ENCODE assay signal across 9 cellular contexts in genomic region chr1:109821221-109821669, GRCh38. TPM values are rescaled to one million over a fixed set of nuclear protein-coding genes. Genes with fewer than 3 reads are reported as not detected.
DNase-seq lines count a peak whose midpoint lies in the region; ATAC-seq and TF ChIP-seq lines count a peak whose summit lies in the region.
"Had no signal": no experiment of that assay in that cellular context is flagged by ENCODE, and none has a peak within 500 bp of the region (broad histone marks: within the 10 kb centered on the region; RNA-seq: fewer than 3 reads in every experiment).

No MANE protein-coding gene starts in this region.

- ATAC-seq in HG03280 (IDR thresholded peaks at IDR 0.05; ENCODE audit: unreplicated experiment) (no peak), GM21717 (IDR thresholded peaks at IDR 0.05; ENCODE audit: unreplicated experiment) (no peak), HG03520 (IDR thresholded peaks at IDR 0.05; ENCODE audit: unreplicated experiment) (no peak)

- peak; percentile 20 for DNase-seq in DMS53 (lab: John Stamatoyannopoulos, UW)
- DNase-seq in DMS53 treated with DMSO at 0.1 percent for 48 hours (lab: John Stamatoyannopoulos, UW; ENCODE audit: unreplicated experiment): no peak
- DNase-seq in T-helper 2 cell treated with Interferon-gamma antibody and Interleukin-4, amounts not matched to agents 5 μg/mL and 100 μg/mL, for 36 hours (ENCODE audit: low spot score): peak; percentile 51
- peak; percentile 92 for DNase-seq in fibroblast of the conjunctiva (ENCODE audit: low read depth)
- peak; percentile 83 for DNase-seq in spleen

- peak overlapping the region in 1 of 8 donors; percentile 4 for H3K4me3 ChIP-seq in spleen

- no peaks in the 10 kb centered on the region for H3K9me3 Mint-ChIP-seq in T-helper 2 cell treated with Interferon-gamma antibody and Interleukin-4, amounts not matched to agents 5 μg/mL and 100 μg/mL, for 36 hours

- H3K4me3 Mint-ChIP-seq in T-helper 2 cell treated with Interferon-gamma antibody and Interleukin-4, amounts not matched to agents 5 μg/mL and 100 μg/mL, for 36 hours: no peak overlapping the region

- no peaks in the 10 kb centered on the region for H3K27me3 Mint-ChIP-seq in T-helper 2 cell treated with Interferon-gamma antibody and Interleukin-4, amounts not matched to agents 5 μg/mL and 100 μg/mL, for 36 hours (ENCODE audit: low read depth)

- no peaks in the 10 kb centered on the region for H3K27me3 ChIP-seq in spleen (replicated peaks in 1 of 7)

- WGBS in spleen, 5 donors: 58 to 82% (median 69%) methylated on average over 8 of the region's 8 CpGs

- H3K4me1 Mint-ChIP-seq in T-helper 2 cell treated with Interferon-gamma antibody and Interleukin-4, amounts not matched to agents 5 μg/mL and 100 μg/mL, for 36 hours (ENCODE audit: low read depth): peaks cover 56% of the 10 kb centered on the region

- H3K4me1 ChIP-seq in spleen: peaks cover 17 to 100% (median 73%) of the 10 kb centered on the region in 6 donors

- no peaks in the 10 kb centered on the region for H3K9me3 ChIP-seq in spleen

- no peak for TF ChIP-seq CTCF in spleen (IDR thresholded peaks at IDR 0.05 in 8 of 11, conservative IDR thresholded peaks at IDR 0.05 in 3 of 11)

- no peaks in the 10 kb centered on the region for H3K36me3 Mint-ChIP-seq in T-helper 2 cell treated with Interferon-gamma antibody and Interleukin-4, amounts not matched to agents 5 μg/mL and 100 μg/mL, for 36 hours (ENCODE audit: low read depth)

- intact Hi-C loops in spleen (cut with DNase I; ENCODE audit: low total_unique reads): no loop called here

- H3K27ac Mint-ChIP-seq in T-helper 2 cell treated with Interferon-gamma antibody and Interleukin-4, amounts not matched to agents 5 μg/mL and 100 μg/mL, for 36 hours: peak overlapping the region; percentile 24

- TF ChIP-seq POLR2A in spleen (IDR thresholded peaks at IDR 0.05): no peak

- H3K27ac ChIP-seq in spleen: peak overlapping the region in 7 of 8 donors; percentile 7 to 82 (median 73)
- H3K27ac ChIP-seq: 22Rv1 had no signal

- H3K36me3 ChIP-seq in spleen: no peaks in the 10 kb centered on the region

RNA-seq across cellular contexts. Expression of gene EPS8L3, which starts 57.5 kb away (rescaled TPM):
- total RNA-seq in spleen: 1 to 10 TPM in 1 of 7 donors, not detected in 6; 1.2 TPM
- polyA plus RNA-seq in spleen: not detected
